1 cellular context compared by ENCODE assay signal in the genomic region with DNA sequence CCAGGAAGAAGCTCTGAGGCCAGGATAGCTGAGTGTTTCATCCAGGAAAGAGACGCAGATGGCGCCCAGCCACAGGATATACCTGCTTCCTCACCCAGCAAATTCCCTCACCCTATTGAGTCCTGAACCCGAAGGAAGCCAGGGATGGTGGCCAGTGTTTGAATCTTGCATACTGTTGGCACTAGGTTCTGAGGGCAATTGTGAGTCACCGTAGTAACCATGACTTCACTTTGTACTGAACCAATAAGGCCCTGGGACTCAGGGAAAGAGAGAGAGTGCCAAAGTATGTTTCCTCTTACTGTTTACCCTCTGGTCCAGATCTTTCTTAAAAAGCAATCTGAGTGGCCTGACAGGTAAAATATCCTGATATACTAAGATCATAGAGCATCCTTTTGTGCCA.
TF ChIP-seq lines count a peak whose summit lies in the region.

No MANE protein-coding gene starts in this region.

TF ChIP-seq in HepG2, 621 proteins besides CTCF, POLR2A, EP300 and RAD21:
- TF ChIP-seq HNRNPL (IDR thresholded peaks at IDR 0.05; ENCODE audit: low read depth, low read length) (no peak), ZNF224 (CRISPR knock-in tag; IDR thresholded peaks at IDR 0.05) (no peak), SMARCE1 (IDR thresholded peaks at IDR 0.05; ENCODE audit: borderline replicate concordance) (no peak), ZNF691 (CRISPR knock-in tag; IDR thresholded peaks at IDR 0.05; ENCODE audit: borderline replicate concordance, low read depth) (no peak), ZNF234 (CRISPR knock-in tag; conservative IDR thresholded peaks at IDR 0.05) (no peak), ZNF3 (CRISPR knock-in tag; IDR thresholded peaks at IDR 0.05) (no peak), NFATC3 (CRISPR knock-in tag; IDR thresholded peaks at IDR 0.05) (no peak), ZSCAN25 (CRISPR knock-in tag; IDR thresholded peaks at IDR 0.05) (no peak), MED1 (CRISPR knock-in tag; IDR thresholded peaks at IDR 0.05) (no peak), AFF4 (CRISPR knock-in tag; IDR thresholded peaks at IDR 0.05) (no peak), ZNF574 (CRISPR knock-in tag; IDR thresholded peaks at IDR 0.05) (no peak), ZNF550 (CRISPR knock-in tag; IDR thresholded peaks at IDR 0.05; ENCODE audit: borderline replicate concordance) (no peak), GABPB1 (CRISPR knock-in tag; IDR thresholded peaks at IDR 0.05) (no peak), PHF8 (CRISPR knock-in tag; IDR thresholded peaks at IDR 0.05) (no peak), ZNF777 (CRISPR knock-in tag; IDR thresholded peaks at IDR 0.05) (no peak), PAF1 (CRISPR knock-in tag; IDR thresholded peaks at IDR 0.05) (no peak), ZNF83 (CRISPR knock-in tag; IDR thresholded peaks at IDR 0.05; ENCODE audit: borderline replicate concordance) (no peak), CHD4 (IDR thresholded peaks at IDR 0.05; ENCODE audit: borderline replicate concordance, low read length) (no peak), JUNB (CRISPR knock-in tag; IDR thresholded peaks at IDR 0.05; ENCODE audit: borderline replicate concordance) (no peak), ZNF484 (CRISPR knock-in tag; IDR thresholded peaks at IDR 0.05; ENCODE audit: borderline replicate concordance, low read depth) (no peak)
